ENCODE assay signal across 19 cellular contexts in the genomic region with DNA sequence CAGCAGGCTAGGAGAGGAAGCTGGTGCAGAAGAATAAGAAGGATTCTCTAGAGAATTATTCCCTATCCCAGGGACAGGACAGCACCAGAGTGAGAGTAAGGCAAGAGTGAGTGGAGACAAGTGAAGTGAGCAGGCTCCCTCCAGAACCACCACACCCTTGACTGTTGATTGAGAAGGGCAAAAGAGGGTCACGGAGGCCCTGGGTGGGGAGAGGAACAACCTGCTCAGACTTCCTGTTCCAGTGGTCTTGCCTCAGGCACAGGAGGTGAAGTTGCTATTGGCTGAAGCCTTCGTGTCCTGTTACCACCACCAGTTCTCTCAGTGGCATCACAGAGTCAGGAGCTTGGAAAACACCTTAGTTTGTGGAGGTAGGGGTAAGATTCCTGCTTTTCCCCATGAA. TPM values are rescaled to one million over a fixed set of nuclear protein-coding genes. Genes with fewer than 3 reads are reported as not detected.
A peak's percentile ranks its signal among the peaks of the same experiment; 100 is the strongest.
DNase-seq lines count a peak whose midpoint lies in the region; ATAC-seq lines count a peak whose summit lies in the region.
"Had no signal": no experiment of that assay in that cellular context is flagged by ENCODE, and none has a peak within 500 bp of the region (broad histone marks: within the 10 kb centered on the region; RNA-seq: fewer than 3 reads in every experiment).

No MANE protein-coding gene starts in this region.

- H3K56ac ChIP-seq in mesendoderm (ENCODE audit: low read length), result no peak overlapping the region

- no peaks in the 10 kb centered on the region for H3K9me3 Mint-ChIP-seq in activated CD4-positive, alpha-beta memory T cell treated with anti-CD3 and anti-CD28 coated beads, Interleukin-2, amount 10 ng/mL, durations not matched to agents 7 days and 5 days
- H3K9me3 Mint-ChIP-seq: naive B cell had no signal

- H3K9ac ChIP-seq in mesendoderm (ENCODE audit: low read length), result no peak overlapping the region

- no peaks in the 10 kb centered on the region for H3K79me2 ChIP-seq in mesendoderm (ENCODE audit: control insufficient read depth, insufficient read depth, low read length)

- H3K36me3 ChIP-seq in mesendoderm (ENCODE audit: control insufficient read depth, insufficient read depth, low read length), result no peaks in the 10 kb centered on the region
- H3K36me3 ChIP-seq: ascending aorta, thyroid gland had no signal

- no peak overlapping the region for H2BK5ac ChIP-seq in mesendoderm (ENCODE audit: low read length)

- no peak overlapping the region for H3K18ac ChIP-seq in mesendoderm (ENCODE audit: low read length)

- H3K4me1 Mint-ChIP-seq in activated CD4-positive, alpha-beta memory T cell treated with anti-CD3 and anti-CD28 coated beads, Interleukin-2, amount 10 ng/mL, durations not matched to agents 7 days and 5 days, result peaks cover 34% of the 10 kb centered on the region

- no peak overlapping the region for H3K4me3 ChIP-seq in mesendoderm (ENCODE audit: low read length)
- H3K4me3 ChIP-seq: ascending aorta, thyroid gland had no signal

- H3K27me3 ChIP-seq in mesendoderm (ENCODE audit: insufficient read depth, low read length, poor library complexity), result no peaks in the 10 kb centered on the region
- H3K27me3 ChIP-seq: ascending aorta, thyroid gland had no signal

- ATAC-seq in HG03039 (IDR thresholded peaks at IDR 0.05; ENCODE audit: unreplicated experiment), result no peak
- ATAC-seq: left lobe of liver had no signal

- no peak overlapping the region for H2BK15ac ChIP-seq in mesendoderm (replicated peaks; ENCODE audit: low read depth)

- no peak overlapping the region for H3K27ac ChIP-seq in mesendoderm (ENCODE audit: low read depth, low read length)
- H3K27ac ChIP-seq: 22Rv1, ascending aorta, thyroid gland had no signal

- H2AK5ac ChIP-seq in mesendoderm (ENCODE audit: low read length), result no peak overlapping the region

- no peaks in the 10 kb centered on the region for H3K79me1 ChIP-seq in mesendoderm (ENCODE audit: low read length)

- no peak overlapping the region for H4K5ac ChIP-seq in mesendoderm (ENCODE audit: low read length)

- H3K4ac ChIP-seq in mesendoderm (ENCODE audit: low read depth, low read length), result no peak overlapping the region

- CTCF ChIA-PET in activated CD4-positive, alpha-beta memory T cell treated with anti-CD3 and anti-CD28 coated beads, Interleukin-2, amount 10 ng/mL, durations not matched to agents 7 days and 5 days (lab: Charles Lee), result interaction anchor here (1.6 kb wide), 1 partner anchor 14 kb away, joined by 3 read pairs; no protein-coding TSS in a partner anchor

- peak overlapping the region; percentile 27 for H3K27ac Mint-ChIP-seq in activated CD4-positive, alpha-beta memory T cell treated with anti-CD3 and anti-CD28 coated beads, Interleukin-2, amount 10 ng/mL, durations not matched to agents 7 days and 5 days

- DNase-seq in SIG-M5 treated with dmso at 0.1 percent for 504 hours (lab: John Stamatoyannopoulos, UW; ENCODE audit: unreplicated experiment) (peak; percentile 29), SIG-M5 (lab: John Stamatoyannopoulos, UW) (no peak), ELF-1 (ENCODE audit: low read depth, low spot score) (peak; percentile 29), mesendoderm (peak; percentile 36), NCI-H2029 treated with DMSO at 0.1 percent for 48 hours (lab: John Stamatoyannopoulos, UW) (no peak)
- DNase-seq in activated CD4-positive, alpha-beta memory T cell treated with anti-CD3 and anti-CD28 coated beads, Interleukin-2, amount 10 ng/mL, durations not matched to agents 7 days and 5 days, result peak; percentile 43
- DNase-seq in stimulated activated CD4-positive, alpha-beta T cell treated with anti-CD3 and anti-CD28 coated beads, Interleukin-4, amount 100 ng/mL, for 1 hour, result no peak
- DNase-seq: hippocampal formation; naive B cell; NCI-H2081 treated with DMSO at 0.1 percent for 48 hours; NCI-H82; RPMI8226; stimulated activated CD4-positive, alpha-beta T cell treated with anti-CD3 and anti-CD28 coated beads, Interleukin-15, amount 100 ng/mL, for 24 hours; T1000; thyroid gland had no signal

- no CpG with 5 or more reads among the region's 2 CpGs for WGBS in mesendoderm (ENCODE audit: extremely low coverage, insufficient coverage, low lambda C conversion rate)

- no peak overlapping the region for H3K4me2 ChIP-seq in mesendoderm (ENCODE audit: low read length)

- H4K8ac ChIP-seq in mesendoderm (ENCODE audit: low read depth, low read length), result no peak overlapping the region

- no peak overlapping the region for H3K4me3 Mint-ChIP-seq in activated CD4-positive, alpha-beta memory T cell treated with anti-CD3 and anti-CD28 coated beads, Interleukin-2, amount 10 ng/mL, durations not matched to agents 7 days and 5 days
- H3K4me3 Mint-ChIP-seq: naive B cell had no signal

- peak overlapping the region; percentile 6 for H3K23ac ChIP-seq in mesendoderm (ENCODE audit: low read length)

- POLR2A ChIA-PET in activated CD4-positive, alpha-beta memory T cell treated with anti-CD3 and anti-CD28 coated beads, Interleukin-2, amount 10 ng/mL, durations not matched to agents 7 days and 5 days (lab: Charles Lee), result interaction anchor here (0.6 to 3.1 kb wide), 6 partner anchors 8 to 110 kb away, joined by 3 to 15 read pairs (median 4); a partner anchor contains a TSS

- no peaks in the 10 kb centered on the region for H3K27me3 Mint-ChIP-seq in activated CD4-positive, alpha-beta memory T cell treated with anti-CD3 and anti-CD28 coated beads, Interleukin-2, amount 10 ng/mL, durations not matched to agents 7 days and 5 days
- H3K27me3 Mint-ChIP-seq: naive B cell had no signal

- no peaks in the 10 kb centered on the region for H3K4me1 ChIP-seq in mesendoderm (ENCODE audit: control insufficient read depth, low read depth, low read length)
- H3K4me1 ChIP-seq: ascending aorta, thyroid gland had no signal

- H3K36me3 Mint-ChIP-seq in activated CD4-positive, alpha-beta memory T cell treated with anti-CD3 and anti-CD28 coated beads, Interleukin-2, amount 10 ng/mL, durations not matched to agents 7 days and 5 days (ENCODE audit: low read depth), result peaks cover 63% of the 10 kb centered on the region
- H3K36me3 Mint-ChIP-seq: naive B cell had no signal

- H2BK120ac ChIP-seq in mesendoderm (ENCODE audit: low read depth, low read length), result no peak overlapping the region

RNA-seq across cellular contexts. Expression of a gene that starts 51.7 kb away (rescaled TPM):
- 1 to 10 TPM; 1.1 to 1.7 TPM for total RNA-seq in activated CD4-positive, alpha-beta memory T cell treated with anti-CD3 and anti-CD28 coated beads, Interleukin-2, amount 10 ng/mL, durations not matched to agents 7 days and 5 days
- not detected for polyA plus RNA-seq in mesendoderm (2013, experiment 1 of 2)
- not detected for polyA plus RNA-seq in mesendoderm (2013, experiment 2 of 2)

Comparison
In these comparisons a context has a peak if more than half of its experiments do, and no peak if none do; other contexts are left out.
1. DNase-seq: peak in SIG-M5 treated with dmso at 0.1 percent for 504 hours (single experiment), ELF-1 (single experiment), activated CD4-positive, alpha-beta memory T cell treated with anti-CD3 and anti-CD28 coated beads, Interleukin-2, amount 10 ng/mL, durations not matched to agents 7 days and 5 days (single experiment) and mesendoderm (single experiment); none in SIG-M5 (single experiment), NCI-H2029 treated with DMSO at 0.1 percent for 48 hours (single experiment) and stimulated activated CD4-positive, alpha-beta T cell treated with anti-CD3 and anti-CD28 coated beads, Interleukin-4, amount 100 ng/mL, for 1 hour (single experiment).